ENCODE assay signal across 19 cellular contexts in genomic region chr15:95912728-95913127, GRCh38.
DNase-seq lines count a peak whose midpoint lies in the region; ATAC-seq, FAIRE-seq and TF ChIP-seq lines count a peak whose summit lies in the region.
"Had no signal": no experiment of that assay in that cellular context is flagged by ENCODE, and none has a peak within 500 bp of the region (broad histone marks: within the 10 kb centered on the region; RNA-seq: fewer than 3 reads in every experiment).

No MANE protein-coding gene starts in this region.

- no peak overlapping the region for H3K18ac ChIP-seq in H9 (ENCODE audit: insufficient read length, low read depth, low read length)

- peaks cover 34 to 38% of the 10 kb centered on the region in 2 experiments for H3K4me1 Mint-ChIP-seq in H9
- H3K4me1 Mint-ChIP-seq in nephron progenitor cell: peaks cover 66% of the 10 kb centered on the region
- H3K4me1 Mint-ChIP-seq: CD14-positive monocyte; CD4-positive, alpha-beta memory T cell had no signal

- no peaks in the 10 kb centered on the region for H3K9me1 ChIP-seq in K562 (ENCODE audit: control insufficient read depth, insufficient read depth, low read length)

- no peak overlapping the region for H3T11ph ChIP-seq in H9 (ENCODE audit: low read length)

- POLR2A ChIA-PET in K562 (lab: Yijun Ruan, JAX): interaction anchor here (1.2 kb wide), 1 partner anchor 21 kb away, joined by 4 read pairs; no protein-coding TSS in a partner anchor

- TF ChIP-seq EP300 in K562 (IDR thresholded peaks at IDR 0.05; ENCODE audit: low read length): no peak

- H2AK5ac ChIP-seq in H9 (ENCODE audit: insufficient read length, low read length): no peak overlapping the region

- H3K56ac ChIP-seq in H9 (ENCODE audit: insufficient read length, low read depth, low read length): no peak overlapping the region

- H3K36me3 ChIP-seq in K562 (ENCODE audit: control insufficient read depth, insufficient read depth, low read length) (no peaks in the 10 kb centered on the region), body of pancreas (replicated peaks in 1 of 2; ENCODE audit: insufficient read depth in 1 of 2, low read depth in 2 of 2) (no peaks in the 10 kb centered on the region)
- H3K36me3 ChIP-seq: BE2C, HAP-1 had no signal

- intact Hi-C loops in K562 (cut with micrococcal nuclease) (no loop called here), body of pancreas (cut with DNase I) (no loop called here)

- no peaks in the 10 kb centered on the region for H4K20me1 ChIP-seq in H9 (ENCODE audit: control insufficient read depth, insufficient read depth, insufficient read length)
- no peaks in the 10 kb centered on the region for H4K20me1 ChIP-seq in K562 (replicated peaks; ENCODE audit: control insufficient read depth, insufficient read depth, low read length)

- H3K27ac Mint-ChIP-seq in H9: no peak overlapping the region
- H3K27ac Mint-ChIP-seq in nephron progenitor cell: peak overlapping the region; percentile 85
- H3K27ac Mint-ChIP-seq: CD4-positive, alpha-beta memory T cell had no signal

- no CpG with 5 or more reads among the region's 2 CpGs for WGBS in H9 (ENCODE audit: extremely low coverage, insufficient read length, low lambda C conversion rate)
- 72% methylated on average over 2 of the region's 2 CpGs for WGBS in K562 (ENCODE audit: insufficient coverage, low coverage, missing lambda C conversion rate)
- 54 to 57% methylated on average over 2 of the region's 2 CpGs for WGBS in body of pancreas, 2 donors

- H3K4ac ChIP-seq in H9 (ENCODE audit: low read depth, low read length): no peak overlapping the region

- in situ Hi-C loops in K562 (cut with MboI): no loop called here

- no peak overlapping the region for H4K8ac ChIP-seq in H9 (replicated peaks; ENCODE audit: insufficient read length, low read depth, low read length)

- CTCF ChIA-PET in K562 (lab: Yijun Ruan, JAX; ENCODE audit: low intra/inter-chr PET ratio): no interaction called here

- no peak overlapping the region for H2BK20ac ChIP-seq in H9 (ENCODE audit: low read depth, low read length, poor library complexity, severe bottlenecking)

- H4K91ac ChIP-seq in H9 (ENCODE audit: insufficient read length, low read depth, low read length): no peak overlapping the region

- no peak overlapping the region for H2BK120ac ChIP-seq in H9 (ENCODE audit: low read depth, low read length, poor library complexity, severe bottlenecking)

- ATAC-seq in K562 (no peak), HG02678 (IDR thresholded peaks at IDR 0.05; ENCODE audit: unreplicated experiment) (no peak), body of pancreas (no peak)

- H3K14ac ChIP-seq in H9 (ENCODE audit: insufficient read depth, low read length): no peak overlapping the region

- H3K79me1 ChIP-seq in H9 (ENCODE audit: insufficient read depth, low read depth, low read length, poor library complexity, severe bottlenecking): no peaks in the 10 kb centered on the region

- H3K4me3 Mint-ChIP-seq in H9 (no peak overlapping the region), nephron progenitor cell (no peak overlapping the region)
- H3K4me3 Mint-ChIP-seq: CD14-positive monocyte; CD4-positive, alpha-beta memory T cell had no signal

- peaks cover 6% of the 10 kb centered on the region; the same call in 1 of the 2 replicates for H3K27me3 ChIP-seq in H9 (ENCODE audit: insufficient read depth, low read length)
- H3K27me3 ChIP-seq in K562 (ENCODE audit: control insufficient read depth in 2 of 2, insufficient read depth in 2 of 2, low read length in 2 of 2): no peaks in the 10 kb centered on the region
- no peaks in the 10 kb centered on the region for H3K27me3 ChIP-seq in body of pancreas
- H3K27me3 ChIP-seq: BE2C had no signal

- no peak overlapping the region for H2BK15ac ChIP-seq in H9 (ENCODE audit: low read depth, low read length)

- DNase-seq in H9 (no peak), K562 (ENCODE audit: extremely low read depth in 1 of 4, low spot score in 3 of 4) (no peak), nephron progenitor cell (no peak), NCI-H446 treated with DMSO at 0.1 percent for 48 hours (lab: John Stamatoyannopoulos, UW) (no peak), kidney glomerular epithelial cell (lab: John Stamatoyannopoulos, UW) (no peak), body of pancreas (no peak)
- DNase-seq: BE2C; CD4-positive, alpha-beta memory T cell; DMS153; DMS79; GDM1; GOT3; Karpas-422; KBM-7 had no signal

- FAIRE-seq in K562 (lab: Jason Lieb, UNC): no peak
- FAIRE-seq: GM12892 had no signal

- no peak overlapping the region for H4K5ac ChIP-seq in H9 (ENCODE audit: insufficient read length, low read depth, low read length)

- no TSS peak for BruUV-seq in K562 (replicated peaks; lab: Mats Ljungman, UMichigan)

- H2BK5ac ChIP-seq in H9 (ENCODE audit: insufficient read length, low read length): no peak overlapping the region

- H3K27me3 Mint-ChIP-seq in H9 (ENCODE audit: low read depth): peaks cover 75% of the 10 kb centered on the region
- peaks cover 9% of the 10 kb centered on the region for H3K27me3 Mint-ChIP-seq in nephron progenitor cell (ENCODE audit: low read depth, poor library complexity)
- H3K27me3 Mint-ChIP-seq: CD4-positive, alpha-beta memory T cell had no signal

- H3K23me2 ChIP-seq in H9 (ENCODE audit: insufficient read length, low read depth, low read length, poor library complexity, severe bottlenecking): no peaks in the 10 kb centered on the region

- H3K4me3 ChIP-seq in K562 (no peak overlapping the region), body of pancreas (no peak overlapping the region)
- H3K4me3 ChIP-seq: HAP-1 had no signal

- H3K79me2 ChIP-seq in H9 (ENCODE audit: insufficient read depth, low read length) (no peaks in the 10 kb centered on the region), K562 (ENCODE audit: control insufficient read depth, insufficient read depth, low read length) (no peaks in the 10 kb centered on the region)

- H3K9me3 Mint-ChIP-seq in H9: no peaks in the 10 kb centered on the region
- no peaks in the 10 kb centered on the region for H3K9me3 Mint-ChIP-seq in nephron progenitor cell

- H3K9ac ChIP-seq in H9 (ENCODE audit: extremely low read depth, insufficient read length, low read length): no peak overlapping the region
- H3K9ac ChIP-seq in K562 (ENCODE audit: insufficient read depth in 1 of 2, low read depth in 2 of 2, low read length in 2 of 2): no peak overlapping the region

- no peaks in the 10 kb centered on the region for H3K36me3 Mint-ChIP-seq in H9 (ENCODE audit: insufficient read depth in 1 of 3, low read depth in 3 of 3)
- no peaks in the 10 kb centered on the region for H3K36me3 Mint-ChIP-seq in nephron progenitor cell (ENCODE audit: low read depth)
- H3K36me3 Mint-ChIP-seq: CD14-positive monocyte; CD4-positive, alpha-beta memory T cell had no signal

- no peak overlapping the region for H3K23ac ChIP-seq in H9 (ENCODE audit: insufficient read length, low read depth, low read length)

- no peak for TF ChIP-seq RAD21 in K562 (CRISPR knock-in tag; conservative IDR thresholded peaks at IDR 0.05 in 1 of 2, IDR thresholded peaks at IDR 0.05 in 1 of 2)

- H3K9me3 ChIP-seq in H9 (ENCODE audit: control insufficient read depth, low read depth, low read length) (no peaks in the 10 kb centered on the region), K562 (replicated peaks; ENCODE audit: control insufficient read depth, insufficient read depth, low read depth, low read length) (no peaks in the 10 kb centered on the region), body of pancreas (no peaks in the 10 kb centered on the region)
- H3K9me3 ChIP-seq: BE2C, HAP-1 had no signal

- TF ChIP-seq CTCF in H9 (conservative IDR thresholded peaks at IDR 0.05) (no peak), K562 (IDR thresholded peaks at IDR 0.05 in 2 of 3, conservative IDR thresholded peaks at IDR 0.05 in 1 of 3; ENCODE audit: insufficient read depth in 2 of 3, low read depth in 1 of 3, low read length in 3 of 3) (no peak), nephron progenitor cell (IDR thresholded peaks at IDR 0.05) (no peak), body of pancreas (IDR thresholded peaks at IDR 0.05) (no peak)

- H2AFZ ChIP-seq in H9 (ENCODE audit: low read length): peak overlapping the region; percentile 22
- H2AFZ ChIP-seq in K562 (ENCODE audit: low read depth, low read length): no peak overlapping the region

- H3K4me1 ChIP-seq in H9 (ENCODE audit: insufficient read depth, low read length): peaks cover 14% of the 10 kb centered on the region; the same call in 1 of the 2 replicates
- 0 out of 5 replicates have a peak, but pooled peaks cover 0 to 3% of the 10 kb centered on the region in 2 experiments for H3K4me1 ChIP-seq in K562 (replicated peaks in 1 of 2; ENCODE audit: control insufficient read depth in 2 of 2, insufficient read depth in 2 of 2, low read length in 2 of 2)
- H3K4me1 ChIP-seq in body of pancreas: no peaks in the 10 kb centered on the region
- H3K4me1 ChIP-seq: BE2C had no signal

- H3K4me2 ChIP-seq in H9 (ENCODE audit: insufficient read depth, insufficient read length, low read length) (no peak overlapping the region), K562 (ENCODE audit: insufficient read depth, low read length) (no peak overlapping the region)

- H2BK12ac ChIP-seq in H9 (ENCODE audit: insufficient read length, low read depth, low read length): no peak overlapping the region

- H3K27ac ChIP-seq in H9 (ENCODE audit: insufficient read length, low read depth, low read length) (no peak overlapping the region), K562 (ENCODE audit: extremely low read depth, low read depth, low read length) (no peak overlapping the region), body of pancreas (no peak overlapping the region)
- H3K27ac ChIP-seq: HL-60 had no signal

- TF ChIP-seq POLR2A in K562 (conservative IDR thresholded peaks at IDR 0.05) (no peak), body of pancreas (IDR thresholded peaks at IDR 0.05) (no peak)

TF ChIP-seq in K562, 482 proteins besides CTCF, POLR2A, EP300 and RAD21 (continues in another document):
- no peak for TF ChIP-seq RNF2 (IDR thresholded peaks at IDR 0.05)
- no peak for TF ChIP-seq CCNT2 (IDR thresholded peaks at IDR 0.05; ENCODE audit: borderline replicate concordance, extremely low read depth, insufficient read length, low read depth, low read length)
- TF ChIP-seq ZNF217 (CRISPR knock-in tag; IDR thresholded peaks at IDR 0.05): no peak
